Comparison of ENCODE assay signal across 31 cellular contexts in genomic region chr2:5231287-5231686, GRCh38.
DNase-seq lines count a peak whose midpoint lies in the region; ATAC-seq and TF ChIP-seq lines count a peak whose summit lies in the region.
"Had no signal": no experiment of that assay in that cellular context is flagged by ENCODE, and none has a peak within 500 bp of the region (broad histone marks: within the 10 kb centered on the region; RNA-seq: fewer than 3 reads in every experiment).

No MANE protein-coding gene starts in this region.

- in situ Hi-C loops in G401 (cut with HindIII; ENCODE audit: low sequenced_read_pairs) = no loop called here

- no peak overlapping the region for H3K4me3 ChIP-seq in SK-N-SH (ENCODE audit: low read depth in 2 of 2, low read length in 1 of 2)
- H3K4me3 ChIP-seq in hepatocyte = no peak overlapping the region
- H3K4me3 ChIP-seq: A549; BLaER1; BLaER1 treated with 17β-estradiol and CSF1 and Interleukin-3, amounts not matched to agents 10 nM and 100 nM had no signal

- H3K36me3 ChIP-seq in SK-N-SH (replicated peaks in 1 of 2; ENCODE audit: control insufficient read depth in 1 of 2, insufficient read depth in 2 of 2, low read length in 1 of 2) = no peaks in the 10 kb centered on the region
- H3K36me3 ChIP-seq in hepatocyte (replicated peaks; ENCODE audit: insufficient read depth, low read depth) = no peaks in the 10 kb centered on the region
- H3K36me3 ChIP-seq: BE2C; BLaER1; BLaER1 treated with 17β-estradiol and CSF1 and Interleukin-3, amounts not matched to agents 10 nM and 100 nM had no signal

- WGBS in SK-N-SH (ENCODE audit: low lambda C conversion rate) = 19% methylated on average over 2 of the region's 2 CpGs
- WGBS in hepatocyte (ENCODE audit: low lambda C conversion rate, missing lambda C conversion rate) = 93% methylated on average over 2 of the region's 2 CpGs

- H3F3A ChIP-seq in SK-N-SH (replicated peaks; ENCODE audit: insufficient read depth) = no peaks in the 10 kb centered on the region

- H3K27me3 ChIP-seq in SK-N-SH (ENCODE audit: insufficient read depth) = no peaks in the 10 kb centered on the region
- no peaks in the 10 kb centered on the region for H3K27me3 ChIP-seq in hepatocyte
- H3K27me3 ChIP-seq: BE2C; BLaER1; BLaER1 treated with 17β-estradiol and CSF1 and Interleukin-3, amounts not matched to agents 10 nM and 100 nM had no signal

- CTCF ChIA-PET in SK-N-SH (lab: Yijun Ruan, JAX) = no interaction called here

- no peak overlapping the region for H3K9ac ChIP-seq in SK-N-SH
- H3K9ac ChIP-seq: BLaER1; BLaER1 treated with 17β-estradiol and CSF1 and Interleukin-3, amounts not matched to agents 10 nM and 100 nM had no signal

- H3K4me2 ChIP-seq in SK-N-SH (no peak overlapping the region), hepatocyte (no peak overlapping the region)
- H3K4me2 ChIP-seq: A549; BLaER1; BLaER1 treated with 17β-estradiol and CSF1 and Interleukin-3, amounts not matched to agents 10 nM and 100 nM had no signal

- H3K79me2 ChIP-seq in SK-N-SH (ENCODE audit: insufficient read depth) = no peaks in the 10 kb centered on the region
- no peaks in the 10 kb centered on the region for H3K79me2 ChIP-seq in hepatocyte

- DNase-seq in SK-N-DZ (ENCODE audit: low spot score) (peak; percentile 30), SK-N-SH (peak; percentile 7), hepatocyte (ENCODE audit: low spot score) (no peak), G401 (ENCODE audit: low spot score) (no peak)
- DNase-seq: 8988T; ACHN; AML-193; BE2C; C1 segment of cervical spinal cord; Caco-2; Calu3; CD4-positive, alpha-beta memory T cell; CD4-positive, alpha-beta T cell; CD4-positive, CD25-positive, alpha-beta regulatory T cell; CD8-positive, alpha-beta memory T cell; CD8-positive, alpha-beta T cell; COR-L47; DMS 273 treated with DMSO at 0.1 percent for 48 hours; DMS153; DMS53; DMS79; DMS79 treated with DMSO at 0.1 percent for 48 hours; DND-41; EL had no signal

- POLR2A ChIA-PET in SK-N-SH (lab: Yijun Ruan, JAX) = no interaction called here

- 0 out of 2 replicates have a peak, but pooled peaks cover 10% of the 10 kb centered on the region for H3K9me3 ChIP-seq in SK-N-SH
- no peaks in the 10 kb centered on the region for H3K9me3 ChIP-seq in hepatocyte (ENCODE audit: low read depth)
- H3K9me3 ChIP-seq: BE2C; BLaER1; BLaER1 treated with 17β-estradiol and CSF1 and Interleukin-3, amounts not matched to agents 10 nM and 100 nM; Caco-2 had no signal

- no peaks in the 10 kb centered on the region for H3K9me2 ChIP-seq in SK-N-SH
- H3K9me2 ChIP-seq in hepatocyte (replicated peaks; ENCODE audit: insufficient read depth) = no peaks in the 10 kb centered on the region

- TF ChIP-seq RAD21 in SK-N-SH (IDR thresholded peaks at IDR 0.05; ENCODE audit: low read length) = no peak

- H3K27ac ChIP-seq in SK-N-SH (ENCODE audit: low read depth in 2 of 2, low read length in 1 of 2) (no peak overlapping the region), hepatocyte (no peak overlapping the region)
- H3K27ac ChIP-seq: 22Rv1; A549; BLaER1; BLaER1 treated with 17β-estradiol and CSF1 and Interleukin-3, amounts not matched to agents 10 nM and 100 nM; C4-2B had no signal

- H2AFZ ChIP-seq in SK-N-SH (ENCODE audit: low read depth) (no peak overlapping the region), hepatocyte (no peak overlapping the region)

- no peaks in the 10 kb centered on the region; a peak in 2 of 4 replicates for H3K4me1 ChIP-seq in SK-N-SH (ENCODE audit: control insufficient read depth in 1 of 2, insufficient read depth in 2 of 2, low read depth in 1 of 2, low read length in 1 of 2)
- H3K4me1 ChIP-seq in hepatocyte (ENCODE audit: insufficient read depth) = no peaks in the 10 kb centered on the region
- H3K4me1 ChIP-seq: A549, BE2C, Caco-2 had no signal

- H4K20me1 ChIP-seq in SK-N-SH (ENCODE audit: insufficient read depth) = no peaks in the 10 kb centered on the region
- no peaks in the 10 kb centered on the region for H4K20me1 ChIP-seq in hepatocyte (ENCODE audit: insufficient read depth, poor library complexity, severe bottlenecking)
- H4K20me1 ChIP-seq: BLaER1; BLaER1 treated with 17β-estradiol and CSF1 and Interleukin-3, amounts not matched to agents 10 nM and 100 nM had no signal

- TF ChIP-seq CTCF in SK-N-SH (IDR thresholded peaks at IDR 0.05) = no peak
- no peak for TF ChIP-seq CTCF in hepatocyte (IDR thresholded peaks at IDR 0.05; ENCODE audit: poor library complexity)

- ATAC-seq in SK-N-SH treated with all-trans-retinoic acid at 6 μM for 48 hours (no peak), HG03457 (IDR thresholded peaks at IDR 0.05; ENCODE audit: unreplicated experiment) (no peak)
- ATAC-seq: A549; CD8-positive, alpha-beta T cell had no signal

- TF ChIP-seq EP300 in SK-N-SH (IDR thresholded peaks at IDR 0.05; ENCODE audit: borderline replicate concordance in 1 of 2, low read depth in 1 of 2, low read length in 1 of 2) = no peak

TF ChIP-seq in SK-N-SH, 30 proteins besides CTCF, POLR2A, EP300 and RAD21:
- TF ChIP-seq FOXM1 (IDR thresholded peaks at IDR 0.05; ENCODE audit: low read depth) = no peak
- TF ChIP-seq GABPA (IDR thresholded peaks at IDR 0.05; ENCODE audit: low read depth) = no peak

TF ChIP-seq in SK-N-SH treated with all-trans-retinoic acid at 6 μM for 48 hours, 23 proteins besides CTCF, POLR2A, EP300 and RAD21 (continues in another document):
- peak; percentile 89 for TF ChIP-seq TCF4 (CRISPR knock-in tag; IDR thresholded peaks at IDR 0.05; ENCODE audit: borderline replicate concordance)
- TF ChIP-seq ZC3H10 (CRISPR knock-in tag; IDR thresholded peaks at IDR 0.05) = no peak
- no peak for TF ChIP-seq ZFP30 (CRISPR knock-in tag; IDR thresholded peaks at IDR 0.05)
- peak; percentile 21; the same call in 1 of the 2 replicates for TF ChIP-seq SNAI2 (CRISPR knock-in tag; IDR thresholded peaks at IDR 0.05)
- TF ChIP-seq RARB (CRISPR knock-in tag; IDR thresholded peaks at IDR 0.05) = no peak
- no peak for TF ChIP-seq CSDC2 (CRISPR knock-in tag; IDR thresholded peaks at IDR 0.05)
- peak; percentile 69; the same call in 1 of the 2 replicates for TF ChIP-seq TSHZ2 (CRISPR knock-in tag; IDR thresholded peaks at IDR 0.05)
- peak; percentile 88; the same call in 1 of the 2 replicates for TF ChIP-seq GLIS3 (CRISPR knock-in tag; IDR thresholded peaks at IDR 0.05)
- no peak for TF ChIP-seq TOX (CRISPR knock-in tag; IDR thresholded peaks at IDR 0.05; ENCODE audit: borderline replicate concordance)
- TF ChIP-seq ISL1 (CRISPR knock-in tag; IDR thresholded peaks at IDR 0.05) = peak; percentile 55
- peak; percentile 57; the same call in 1 of the 2 replicates for TF ChIP-seq ZNF8 (CRISPR knock-in tag; IDR thresholded peaks at IDR 0.05)
- TF ChIP-seq OSR1 (CRISPR knock-in tag; IDR thresholded peaks at IDR 0.05) = no peak
- peak; percentile 91 for TF ChIP-seq CSRNP3 (CRISPR knock-in tag; IDR thresholded peaks at IDR 0.05)
- no peak for TF ChIP-seq BACH2 (CRISPR knock-in tag; IDR thresholded peaks at IDR 0.05; ENCODE audit: borderline replicate concordance)
- no peak for TF ChIP-seq ESRRG (CRISPR knock-in tag; IDR thresholded peaks at IDR 0.05)
- TF ChIP-seq POU6F1 (CRISPR knock-in tag; IDR thresholded peaks at IDR 0.05; ENCODE audit: borderline replicate concordance, low read depth) = peak; percentile 82; the same call in 1 of the 2 replicates

Comparison
In these comparisons a context has a peak if more than half of its experiments do, and no peak if none do; other contexts are left out.
1. DNase-seq: peak in SK-N-DZ (single experiment) and SK-N-SH (single experiment); none in hepatocyte (single experiment) and G401 (single experiment).